In genomic region chr3:157859541-157859940, GRCh38 we compare ENCODE assay signal across 9 cellular contexts.
"Had no signal": no experiment of that assay in that cellular context is flagged by ENCODE, and none has a peak within 500 bp of the region (broad histone marks: within the 10 kb centered on the region; RNA-seq: fewer than 3 reads in every experiment).

No MANE protein-coding gene starts in this region.

- H3K9me3 ChIP-seq: HAP-1 had no signal

- H3K9ac ChIP-seq: GM23248 had no signal

- H3K36me3 ChIP-seq: HAP-1 had no signal

- ATAC-seq: HCT116, HepG2 had no signal

- H3K27ac ChIP-seq: GM23248, HL-60 had no signal

- H2AFZ ChIP-seq: GM23248 had no signal

- H3K4me3 ChIP-seq: GM23248, HAP-1 had no signal

- DNase-seq: GOT3, H7, HFFc6, KBM-7 had no signal
